1 cellular context compared by ENCODE assay signal in genomic region chr6:158026054-158026900, GRCh38.
TF ChIP-seq lines count a peak whose summit lies in the region.

No MANE protein-coding gene starts in this region.

TF ChIP-seq in K562, 482 proteins besides CTCF, POLR2A, EP300 and RAD21 (continued from another document and continues in another):
- TF ChIP-seq ATF3 (IDR thresholded peaks at IDR 0.05) (peak; percentile 83), ATF3 (CRISPR knock-in tag; conservative IDR thresholded peaks at IDR 0.05) (no peak), MIER1 (IDR thresholded peaks at IDR 0.05; ENCODE audit: low read depth) (no peak), TCFL5 (CRISPR knock-in tag; conservative IDR thresholded peaks at IDR 0.05) (no peak), CBFA2T2 (conservative IDR thresholded peaks at IDR 0.05) (no peak), ZC3H8 (IDR thresholded peaks at IDR 0.05) (no peak), KDM1A (IDR thresholded peaks at IDR 0.05) (peak; percentile 43 to 67; a peak in 2 of 4 replicates), ATF1 (CRISPR knock-in tag; IDR thresholded peaks at IDR 0.05) (no peak), ATF1 (tag; IDR thresholded peaks at IDR 0.05) (peak; percentile 37; the same call in 1 of the 2 replicates), XRCC4 (IDR thresholded peaks at IDR 0.05; ENCODE audit: extremely low read depth, insufficient read depth, insufficient read length) (no peak), JUND (IDR thresholded peaks at IDR 0.05; ENCODE audit: borderline replicate concordance, low read depth, low read length) (peak; percentile 54; the same call in 1 of the 2 replicates), JUND (tag; IDR thresholded peaks at IDR 0.05; ENCODE audit: borderline replicate concordance, low read depth, low read length) (no peak; the same call in 2 of the 3 replicates), ILF3 (IDR thresholded peaks at IDR 0.05; ENCODE audit: borderline replicate concordance) (no peak), GABPA (tag; conservative IDR thresholded peaks at IDR 0.05; ENCODE audit: low read depth) (peak; percentile 60), BCL6 (CRISPR knock-in tag; IDR thresholded peaks at IDR 0.05) (no peak), ESRRA (IDR thresholded peaks at IDR 0.05; ENCODE audit: borderline replicate concordance, low read depth) (0 out of 2 replicates have a peak, but pooled peaks have one; percentile 19), ZBTB9 (CRISPR knock-in tag; IDR thresholded peaks at IDR 0.05) (no peak), FOXA3 (CRISPR knock-in tag; conservative IDR thresholded peaks at IDR 0.05 in 1 of 2, IDR thresholded peaks at IDR 0.05 in 1 of 2) (peak in 1 of 2 experiments; percentile 52; a peak in 1 of 4 replicates), CHD1 (IDR thresholded peaks at IDR 0.05; ENCODE audit: low read length) (no peak), CHD4 (IDR thresholded peaks at IDR 0.05; ENCODE audit: insufficient read depth, insufficient replicate concordance, low read depth, low read length, poor library complexity, severe bottlenecking) (peak; percentile 26), BCOR (IDR thresholded peaks at IDR 0.05) (peak; percentile 87), KHSRP (IDR thresholded peaks at IDR 0.05) (no peak), CBFA2T3 (IDR thresholded peaks at IDR 0.05) (0 out of 2 replicates have a peak, but pooled peaks have one; percentile 17), MAZ (CRISPR knock-in tag; conservative IDR thresholded peaks at IDR 0.05 in 1 of 2, IDR thresholded peaks at IDR 0.05 in 1 of 2) (peak; percentile 46 to 55; a peak in 2 of 4 replicates), DMBX1 (CRISPR knock-in tag; IDR thresholded peaks at IDR 0.05; ENCODE audit: borderline replicate concordance) (no peak), CCAR2 (IDR thresholded peaks at IDR 0.05; ENCODE audit: low read depth, low read length) (no peak), HDAC2 (IDR thresholded peaks at IDR 0.05) (0 out of 2 replicates have a peak, but pooled peaks have one; percentile 25), PML (IDR thresholded peaks at IDR 0.05; ENCODE audit: low read length) (no peak), TOE1 (IDR thresholded peaks at IDR 0.05; ENCODE audit: borderline replicate concordance) (0 out of 2 replicates have a peak, but pooled peaks have one; percentile 28), TOE1 (CRISPR knock-in tag; IDR thresholded peaks at IDR 0.05; ENCODE audit: borderline replicate concordance, low read depth) (no peak; the same call in 1 of the 2 replicates), ZNF263 (CRISPR knock-in tag; IDR thresholded peaks at IDR 0.05; ENCODE audit: borderline replicate concordance) (peak; percentile 86), JUN (IDR thresholded peaks at IDR 0.05; ENCODE audit: borderline replicate concordance, low read depth, low read length) (peak; percentile 74), JUN (CRISPR knock-in tag; IDR thresholded peaks at IDR 0.05; ENCODE audit: borderline replicate concordance) (0 out of 2 replicates have a peak, but pooled peaks have one; percentile 48), BRF2 (IDR thresholded peaks at IDR 0.05; ENCODE audit: borderline replicate concordance, insufficient read depth, insufficient read length) (no peak), NFIC (IDR thresholded peaks at IDR 0.05) (peak; percentile 72), YBX1 (IDR thresholded peaks at IDR 0.05) (no peak), NR4A1 (CRISPR knock-in tag; IDR thresholded peaks at IDR 0.05) (0 out of 2 replicates have a peak, but pooled peaks have one; percentile 11), NR4A1 (tag; IDR thresholded peaks at IDR 0.05) (no peak), BRD9 (IDR thresholded peaks at IDR 0.05; ENCODE audit: low read depth, partially characterized antibody) (peak; percentile 52), PHF20 (IDR thresholded peaks at IDR 0.05; ENCODE audit: partially characterized antibody) (peak; percentile 26), HOMEZ (CRISPR knock-in tag; IDR thresholded peaks at IDR 0.05) (no peak), NFXL1 (CRISPR knock-in tag; IDR thresholded peaks at IDR 0.05) (no peak), ZNF134 (CRISPR knock-in tag; conservative IDR thresholded peaks at IDR 0.05) (no peak), VEZF1 (CRISPR knock-in tag; IDR thresholded peaks at IDR 0.05) (peak; percentile 26; the same call in 1 of the 2 replicates), POLR2G (IDR thresholded peaks at IDR 0.05; ENCODE audit: low read depth, low read length) (peak; percentile 40; the same call in 1 of the 2 replicates), ZBTB2 (IDR thresholded peaks at IDR 0.05) (peak; percentile 27; the same call in 1 of the 2 replicates), RCOR1 (IDR thresholded peaks at IDR 0.05; ENCODE audit: borderline replicate concordance in 1 of 2, low read depth in 2 of 2, low read length in 2 of 2) (peak in 1 of 2 experiments; percentile 83; a peak in 2 of 4 replicates), ELF4 (CRISPR knock-in tag; IDR thresholded peaks at IDR 0.05) (0 out of 2 replicates have a peak, but pooled peaks have one; percentile 13), TRIM24 (IDR thresholded peaks at IDR 0.05) (peak in 1 of 2 experiments; percentile 27; a peak in 1 of 4 replicates), ZBTB8A (IDR thresholded peaks at IDR 0.05; ENCODE audit: partially characterized antibody) (no peak), BHLHE40 (IDR thresholded peaks at IDR 0.05; ENCODE audit: low read length) (no peak; the same call in 1 of the 2 replicates), SMARCC2 (IDR thresholded peaks at IDR 0.05; ENCODE audit: low read depth) (no peak), DACH1 (IDR thresholded peaks at IDR 0.05; ENCODE audit: partially characterized antibody) (peak; percentile 10), NR2C2 (CRISPR knock-in tag; IDR thresholded peaks at IDR 0.05) (peak; percentile 16; the same call in 1 of the 2 replicates), NR2C2 (tag; IDR thresholded peaks at IDR 0.05) (peak; percentile 84), ZFP1 (CRISPR knock-in tag; IDR thresholded peaks at IDR 0.05) (no peak), CTCFL (IDR thresholded peaks at IDR 0.05; ENCODE audit: borderline replicate concordance, insufficient read depth, low read depth, low read length, poor library complexity, severe bottlenecking) (peak; percentile 86), E2F6 (IDR thresholded peaks at IDR 0.05; ENCODE audit: borderline replicate concordance in 1 of 2, extremely low read depth in 1 of 2, insufficient read depth in 1 of 2, insufficient read length in 1 of 2, low read depth in 1 of 2, low read length in 1 of 2, poor library complexity in 1 of 2, severe bottlenecking in 1 of 2) (peak in 1 of 2 experiments; percentile 33), SPI1 (IDR thresholded peaks at IDR 0.05; ENCODE audit: borderline replicate concordance, low read depth, low read length) (peak; percentile 82), IRF9 (tag; IDR thresholded peaks at IDR 0.05) (no peak), HDAC1 (IDR thresholded peaks at IDR 0.05) (peak in 1 of 2 experiments; percentile 17; a peak in 1 of 4 replicates), CC2D1A (IDR thresholded peaks at IDR 0.05) (peak; percentile 69), TFAP4 (CRISPR knock-in tag; IDR thresholded peaks at IDR 0.05; ENCODE audit: borderline replicate concordance) (peak; percentile 48; the same call in 1 of the 2 replicates), MTA1 (IDR thresholded peaks at IDR 0.05; ENCODE audit: borderline replicate concordance) (no peak)
